In genomic region chr10:28939352-28940157, GRCh38 we compare ENCODE assay signal across 8 cellular contexts.
DNase-seq lines count a peak whose midpoint lies in the region; ATAC-seq and TF ChIP-seq lines count a peak whose summit lies in the region.

No MANE protein-coding gene starts in this region.

- H3K4me3 ChIP-seq in H7 (ENCODE audit: insufficient read depth, low read depth, low read length) (peak overlapping the region; percentile 39), fibroblast of mammary gland (ENCODE audit: control insufficient read depth, low read depth, low read length) (no peak overlapping the region)

- H3K36me3 Mint-ChIP-seq in osteocyte (ENCODE audit: unreplicated experiment), result peaks cover 3% of the 10 kb centered on the region
- no peaks in the 10 kb centered on the region for H3K36me3 Mint-ChIP-seq in activated T-helper 1 cell treated with anti-CD3 and anti-CD28 coated beads, Interleukin-12 subunit alpha, Interleukin-12 subunit beta, Interleukin-2, Interleukin-4 antibody, amounts not matched to agents 30 ng/mL and 10 ng/mL and 1 ng/mL, durations not matched to agents 14 hours and 24 hours and 36 hours (ENCODE audit: low read depth)

- ATAC-seq in GM21723 (IDR thresholded peaks at IDR 0.05; ENCODE audit: unreplicated experiment), result no peak

- no peak overlapping the region for H3K27ac Mint-ChIP-seq in osteocyte (ENCODE audit: unreplicated experiment)
- no peak overlapping the region for H3K27ac Mint-ChIP-seq in activated T-helper 1 cell treated with anti-CD3 and anti-CD28 coated beads, Interleukin-12 subunit alpha, Interleukin-12 subunit beta, Interleukin-2, Interleukin-4 antibody, amounts not matched to agents 30 ng/mL and 10 ng/mL and 1 ng/mL, durations not matched to agents 14 hours and 24 hours and 36 hours

- no peaks in the 10 kb centered on the region for H3K36me3 ChIP-seq in H7 (replicated peaks; ENCODE audit: control insufficient read depth, insufficient read depth, low read length)

- no peak overlapping the region for H3K4me3 Mint-ChIP-seq in osteocyte (ENCODE audit: unreplicated experiment)
- H3K4me3 Mint-ChIP-seq in activated T-helper 1 cell treated with anti-CD3 and anti-CD28 coated beads, Interleukin-12 subunit alpha, Interleukin-12 subunit beta, Interleukin-2, Interleukin-4 antibody, amounts not matched to agents 30 ng/mL and 10 ng/mL and 1 ng/mL, durations not matched to agents 14 hours and 24 hours and 36 hours, result no peak overlapping the region

- intact Hi-C loops in activated T-helper 1 cell treated with anti-CD3 and anti-CD28 coated beads, Interleukin-12 subunit alpha, Interleukin-12 subunit beta, Interleukin-2, Interleukin-4 antibody, amounts not matched to agents 30 ng/mL and 10 ng/mL and 1 ng/mL, durations not matched to agents 14 hours and 24 hours and 36 hours (cut with micrococcal nuclease), result no loop called here

- H3K27me3 Mint-ChIP-seq in osteocyte (ENCODE audit: unreplicated experiment), result peaks cover 6% of the 10 kb centered on the region
- H3K27me3 Mint-ChIP-seq in activated T-helper 1 cell treated with anti-CD3 and anti-CD28 coated beads, Interleukin-12 subunit alpha, Interleukin-12 subunit beta, Interleukin-2, Interleukin-4 antibody, amounts not matched to agents 30 ng/mL and 10 ng/mL and 1 ng/mL, durations not matched to agents 14 hours and 24 hours and 36 hours (ENCODE audit: insufficient read depth), result peaks cover 6% of the 10 kb centered on the region

- peak; percentile 77 for DNase-seq in H7
- peak; percentile 43 to 52 for DNase-seq in NCI-H526 (lab: John Stamatoyannopoulos, UW)
- peak; percentile 19 for DNase-seq in fibroblast of mammary gland (ENCODE audit: low read depth)
- DNase-seq in osteocyte (ENCODE audit: extremely low spot score, unreplicated experiment), result no peak
- no peak for DNase-seq in UCSD-AML1 (lab: John Stamatoyannopoulos, UW; ENCODE audit: unreplicated experiment)
- no peak for DNase-seq in activated T-helper 1 cell treated with anti-CD3 and anti-CD28 coated beads, Interleukin-12 subunit alpha, Interleukin-12 subunit beta, Interleukin-2, Interleukin-4 antibody, amounts not matched to agents 30 ng/mL and 10 ng/mL and 1 ng/mL, durations not matched to agents 14 hours and 24 hours and 36 hours (ENCODE audit: low spot score)
- DNase-seq in cerebellar nuclear complex (lab: John Stamatoyannopoulos, UW), result no peak

- H3K4me1 Mint-ChIP-seq in osteocyte (ENCODE audit: unreplicated experiment), result peaks cover 9% of the 10 kb centered on the region
- no peaks in the 10 kb centered on the region for H3K4me1 Mint-ChIP-seq in activated T-helper 1 cell treated with anti-CD3 and anti-CD28 coated beads, Interleukin-12 subunit alpha, Interleukin-12 subunit beta, Interleukin-2, Interleukin-4 antibody, amounts not matched to agents 30 ng/mL and 10 ng/mL and 1 ng/mL, durations not matched to agents 14 hours and 24 hours and 36 hours (ENCODE audit: low read depth)

- peaks cover 6% of the 10 kb centered on the region for H3K9me3 Mint-ChIP-seq in osteocyte (ENCODE audit: unreplicated experiment)
- no peaks in the 10 kb centered on the region for H3K9me3 Mint-ChIP-seq in activated T-helper 1 cell treated with anti-CD3 and anti-CD28 coated beads, Interleukin-12 subunit alpha, Interleukin-12 subunit beta, Interleukin-2, Interleukin-4 antibody, amounts not matched to agents 30 ng/mL and 10 ng/mL and 1 ng/mL, durations not matched to agents 14 hours and 24 hours and 36 hours

- TF ChIP-seq CTCF in fibroblast of mammary gland (conservative IDR thresholded peaks at IDR 0.05; ENCODE audit: control insufficient read depth, insufficient read depth, low read depth, low read length) (no peak), osteocyte (IDR thresholded peaks at IDR 0.05) (peak; percentile 25)

- H3K27me3 ChIP-seq in H7 (ENCODE audit: control insufficient read depth, insufficient read depth, low read length), result no peaks in the 10 kb centered on the region; the same call in 1 of the 2 replicates

Comparison
In these comparisons a context has a peak if more than half of its experiments do, and no peak if none do; other contexts are left out.
1. DNase-seq: peak in H7 (single experiment), NCI-H526 (2 of 2) and fibroblast of mammary gland (single experiment); none in osteocyte (single experiment), UCSD-AML1 (single experiment), activated T-helper 1 cell treated with anti-CD3 and anti-CD28 coated beads, Interleukin-12 subunit alpha, Interleukin-12 subunit beta, Interleukin-2, Interleukin-4 antibody, amounts not matched to agents 30 ng/mL and 10 ng/mL and 1 ng/mL, durations not matched to agents 14 hours and 24 hours and 36 hours (single experiment) and cerebellar nuclear complex (0 of 2).